9 cellular contexts compared by ENCODE assay signal in the genomic region with DNA sequence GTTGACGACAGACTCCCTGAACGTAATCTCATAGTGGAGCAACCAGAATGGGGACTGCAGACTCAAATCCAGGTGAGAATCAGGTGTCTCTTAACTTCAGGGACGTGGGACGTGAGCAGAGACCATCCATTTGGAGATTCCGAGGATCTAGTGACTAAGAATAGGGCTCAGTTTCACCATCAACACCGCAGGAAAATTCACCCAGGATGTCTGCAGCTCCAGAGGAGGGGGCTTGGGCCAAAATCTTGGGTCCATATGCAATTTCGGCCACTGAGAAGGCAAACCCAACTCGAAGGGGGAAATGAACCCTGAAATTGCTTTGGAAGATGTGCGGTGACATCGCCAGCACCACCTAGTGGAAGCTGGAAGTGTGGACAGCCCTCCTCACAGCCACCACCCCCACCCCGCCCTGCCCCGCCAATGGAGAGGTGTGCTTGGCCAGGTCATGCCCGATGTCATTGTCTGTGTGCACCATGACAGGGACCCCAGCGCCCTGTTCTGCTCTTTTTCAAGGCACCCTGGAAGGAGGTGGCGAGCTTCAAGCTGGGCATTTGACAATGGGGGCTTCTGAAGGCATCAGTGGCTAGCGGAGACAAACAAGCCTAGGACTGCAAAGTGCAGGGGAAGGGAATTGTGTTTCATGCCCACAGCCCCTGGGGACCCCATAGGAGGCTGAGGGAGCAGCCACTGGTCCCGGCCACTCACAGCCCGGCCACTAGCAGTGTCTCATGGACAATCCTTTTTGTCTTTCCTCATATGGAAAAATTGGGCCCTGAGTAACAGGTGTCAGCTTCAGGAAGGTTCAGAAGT. TPM values are rescaled to one million over a fixed set of nuclear protein-coding genes. Genes with fewer than 3 reads are reported as not detected.
A peak's percentile ranks its signal among the peaks of the same experiment; 100 is the strongest.
DNase-seq lines count a peak whose midpoint lies in the region.
"Had no signal": no experiment of that assay in that cellular context is flagged by ENCODE, and none has a peak within 500 bp of the region (broad histone marks: within the 10 kb centered on the region; RNA-seq: fewer than 3 reads in every experiment).

No MANE protein-coding gene starts in this region.

- no peaks in the 10 kb centered on the region for H3K9me3 Mint-ChIP-seq in activated CD4-positive, alpha-beta memory T cell treated with anti-CD3 and anti-CD28 coated beads for 36 hours
- H3K9me3 Mint-ChIP-seq: stimulated activated naive CD8-positive, alpha-beta T cell treated with anti-CD3 and anti-CD28 coated beads, Interleukin-15, Interleukin-2, amounts not matched to agents 100 ng/mL and 50 ng/mL, for 24 hours had no signal

- peaks cover 39% of the 10 kb centered on the region for H3K4me1 Mint-ChIP-seq in activated CD4-positive, alpha-beta memory T cell treated with anti-CD3 and anti-CD28 coated beads for 36 hours (ENCODE audit: low read depth)

- H3K27ac Mint-ChIP-seq in activated CD4-positive, alpha-beta memory T cell treated with anti-CD3 and anti-CD28 coated beads for 36 hours, result peak overlapping the region; percentile 75

- CTCF ChIA-PET in activated CD4-positive, alpha-beta memory T cell treated with anti-CD3 and anti-CD28 coated beads for 36 hours (lab: Charles Lee), result interaction anchor here (0.6 to 5.3 kb wide), 26 partner anchors 9 to 927 kb away, joined by 3 to 44 read pairs (median 4); a partner anchor contains a TSS

- H3K4me3 Mint-ChIP-seq in activated CD4-positive, alpha-beta memory T cell treated with anti-CD3 and anti-CD28 coated beads for 36 hours, result peak overlapping the region; percentile 37
- H3K4me3 Mint-ChIP-seq: stimulated activated naive CD8-positive, alpha-beta T cell treated with anti-CD3 and anti-CD28 coated beads, Interleukin-15, Interleukin-2, amounts not matched to agents 100 ng/mL and 50 ng/mL, for 24 hours had no signal

- POLR2A ChIA-PET in activated CD4-positive, alpha-beta memory T cell treated with anti-CD3 and anti-CD28 coated beads for 36 hours (lab: Charles Lee), result interaction anchor here (0.9 to 2.4 kb wide), 5 partner anchors 11 to 193 kb away, joined by 3 to 11 read pairs (median 4); a partner anchor contains a TSS

- intact Hi-C loops in activated CD4-positive, alpha-beta memory T cell treated with anti-CD3 and anti-CD28 coated beads for 36 hours (cut with micrococcal nuclease), result loop anchor here (1.0 kb wide), 2 partner anchors 38 to 82 kb away; a partner anchor contains a TSS

- H3K27me3 Mint-ChIP-seq in activated CD4-positive, alpha-beta memory T cell treated with anti-CD3 and anti-CD28 coated beads for 36 hours, result no peaks in the 10 kb centered on the region
- H3K27me3 Mint-ChIP-seq: stimulated activated naive CD8-positive, alpha-beta T cell treated with anti-CD3 and anti-CD28 coated beads, Interleukin-15, Interleukin-2, amounts not matched to agents 100 ng/mL and 50 ng/mL, for 24 hours had no signal

- H3K36me3 Mint-ChIP-seq in activated CD4-positive, alpha-beta memory T cell treated with anti-CD3 and anti-CD28 coated beads for 36 hours, result peaks cover 20% of the 10 kb centered on the region

- DNase-seq in NCI-H446 (lab: John Stamatoyannopoulos, UW), result peak; percentile 15 to 40
- DNase-seq in NCI-H446 treated with DMSO at 0.1 percent for 48 hours (lab: John Stamatoyannopoulos, UW), result no peak
- peak; percentile 1 for DNase-seq in NCI-H1694 (lab: John Stamatoyannopoulos, UW)
- peak; percentile 86 for DNase-seq in activated CD4-positive, alpha-beta memory T cell treated with anti-CD3 and anti-CD28 coated beads for 36 hours
- peak; percentile 35 for DNase-seq in effector CD8-positive, alpha-beta T cell (lab: John Stamatoyannopoulos, UW)
- DNase-seq in midbrain (lab: John Stamatoyannopoulos, UW), result peak; percentile 66
- DNase-seq in stimulated activated CD8-positive, alpha-beta memory T cell treated with anti-CD3 and anti-CD28 coated beads, Interleukin-7, amount 100 ng/mL, for 24 hours (ENCODE audit: low read depth), result peak; percentile 41
- no peak for DNase-seq in T1000 (lab: John Stamatoyannopoulos, UW)

RNA-seq across cellular contexts. Expression of a gene that starts 24.8 kb away (rescaled TPM):
- total RNA-seq in activated CD4-positive, alpha-beta memory T cell treated with anti-CD3 and anti-CD28 coated beads for 36 hours, result 10 to 100 TPM; 44.7 to 46.3 TPM

RNA-seq across cellular contexts. Expression of a gene that starts 38.4 kb away (rescaled TPM):
- 10 to 100 TPM; 76.4 to 82.9 TPM for total RNA-seq in activated CD4-positive, alpha-beta memory T cell treated with anti-CD3 and anti-CD28 coated beads for 36 hours

Comparison
In these comparisons a context has a peak if more than half of its experiments do, and no peak if none do; other contexts are left out.
1. DNase-seq: peak in NCI-H446 (2 of 2), NCI-H1694 (single experiment), activated CD4-positive, alpha-beta memory T cell treated with anti-CD3 and anti-CD28 coated beads for 36 hours (single experiment), effector CD8-positive, alpha-beta T cell (single experiment), midbrain (single experiment) and stimulated activated CD8-positive, alpha-beta memory T cell treated with anti-CD3 and anti-CD28 coated beads, Interleukin-7, amount 100 ng/mL, for 24 hours (single experiment); none in NCI-H446 treated with DMSO at 0.1 percent for 48 hours (single experiment) and T1000 (single experiment).